19 cellular contexts compared by ENCODE assay signal in genomic region chrX:15566244-15566643, GRCh38. TPM values are rescaled to one million over a fixed set of nuclear protein-coding genes. Genes with fewer than 3 reads are reported as not detected.
DNase-seq lines count a peak whose midpoint lies in the region; ATAC-seq, FAIRE-seq and TF ChIP-seq lines count a peak whose summit lies in the region.
"Had no signal": no experiment of that assay in that cellular context is flagged by ENCODE, and none has a peak within 500 bp of the region (broad histone marks: within the 10 kb centered on the region; RNA-seq: fewer than 3 reads in every experiment).

No MANE protein-coding gene starts in this region.

- H3K4me1 ChIP-seq in breast epithelium (no peaks in the 10 kb centered on the region), endothelial cell of umbilical vein (ENCODE audit: control insufficient read depth, extremely low read depth, insufficient read depth, low read length) (peaks cover 24% of the 10 kb centered on the region)
- H3K4me1 ChIP-seq: suprapubic skin had no signal

- H3K9ac ChIP-seq in endothelial cell of umbilical vein (replicated peaks; ENCODE audit: extremely low read depth, insufficient read depth, low read length) = no peak overlapping the region

- in situ Hi-C loops in GM13976 (cut with MboI; ENCODE audit: low sequenced_read_pairs, unreplicated experiment) = no loop called here

- CTCF ChIA-PET in MCF 10A (lab: Yijun Ruan, JAX) (interaction anchor here (0.6 to 8.1 kb wide), 8 partner anchors 11 to 217 kb away, joined by 3 to 119 read pairs (median 12); partner anchors contain the start of genes BMX and PIR), endothelial cell of umbilical vein (lab: Charles Lee) (interaction anchor here (1.7 kb wide), 1 partner anchor 92 kb away, joined by 4 read pairs; no protein-coding TSS in a partner anchor)

- H3K27ac Mint-ChIP-seq in MCF 10A (ENCODE audit: low read depth, unreplicated experiment) = no peak overlapping the region
- no peak overlapping the region for H3K27ac Mint-ChIP-seq in type B pancreatic cell
- H3K27ac Mint-ChIP-seq: naive B cell, T-helper 17 cell had no signal

- H3K27me3 Mint-ChIP-seq in MCF 10A (ENCODE audit: insufficient read depth, unreplicated experiment) (peaks cover 69% of the 10 kb centered on the region), type B pancreatic cell (peaks cover 4% of the 10 kb centered on the region)

- peak; percentile 60; the same call in 2 of the 3 replicates for ATAC-seq in SK-N-SH treated with all-trans-retinoic acid at 6 μM for 48 hours
- no peak for ATAC-seq in GM21367 (IDR thresholded peaks at IDR 0.05; ENCODE audit: unreplicated experiment)
- ATAC-seq in omental fat pad (ENCODE audit: low FRiP score) = no peak
- ATAC-seq: esophagus mucosa, heart right ventricle, T-helper 17 cell had no signal

- no peaks in the 10 kb centered on the region for H3K9me1 ChIP-seq in endothelial cell of umbilical vein (replicated peaks; ENCODE audit: control insufficient read depth, extremely low read depth, insufficient read depth, low read length)

- H3K27ac ChIP-seq in breast epithelium = no peak overlapping the region
- H3K27ac ChIP-seq in endothelial cell of umbilical vein (ENCODE audit: insufficient read depth, low read depth, low read length) = no peak overlapping the region
- H3K27ac ChIP-seq: heart right ventricle, suprapubic skin had no signal

- no peaks in the 10 kb centered on the region for H4K20me1 ChIP-seq in endothelial cell of umbilical vein (replicated peaks; ENCODE audit: control insufficient read depth, extremely low read depth, insufficient read depth, low read length)

- dilution Hi-C loops in endothelial cell of umbilical vein (cut with MboI; ENCODE audit: extremely low pct_ligation_motif_present, low sequenced_read_pairs) = no loop called here

- H3K9me3 ChIP-seq in breast epithelium (no peaks in the 10 kb centered on the region), endothelial cell of umbilical vein (replicated peaks; ENCODE audit: control insufficient read depth, insufficient read depth, low read length) (no peaks in the 10 kb centered on the region)
- H3K9me3 ChIP-seq: heart right ventricle, suprapubic skin had no signal

- BruUV-seq in MCF 10A (replicated peaks; lab: Mats Ljungman, UMichigan) (no TSS peak), endothelial cell of umbilical vein (replicated peaks; lab: Mats Ljungman, UMichigan) (no TSS peak)

- no peak overlapping the region for H3K4me3 Mint-ChIP-seq in MCF 10A (ENCODE audit: unreplicated experiment)
- no peak overlapping the region for H3K4me3 Mint-ChIP-seq in type B pancreatic cell
- H3K4me3 Mint-ChIP-seq: naive B cell, T-helper 17 cell had no signal

- peak; percentile 17 for DNase-seq in MCF 10A (ENCODE audit: unreplicated experiment)
- no peak for DNase-seq in breast epithelium (ENCODE audit: low spot score in 2 of 2)
- DNase-seq in endothelial cell of umbilical vein (ENCODE audit: low read depth, low spot score) = peak; percentile 46
- DNase-seq in type B pancreatic cell (ENCODE audit: extremely low spot score, unreplicated experiment) = no peak
- DNase-seq in GM13976 (ENCODE audit: low spot score) = no peak
- no peak for DNase-seq in omental fat pad (ENCODE audit: low spot score)
- DNase-seq: EL; heart right ventricle; naive B cell; NCI-H146; Right ventricle myocardium superior; small intestine; stimulated activated CD4-positive, alpha-beta T cell treated with anti-CD3 and anti-CD28 coated beads, Interleukin-4, amount 100 ng/mL, for 4 hours; stimulated activated CD8-positive, alpha-beta memory T cell treated with anti-CD3 and anti-CD28 coated beads, Interleukin-4, amount 100 ng/mL, for 48 hours; T-helper 17 cell had no signal

- no peaks in the 10 kb centered on the region for H3K79me2 ChIP-seq in endothelial cell of umbilical vein (ENCODE audit: control insufficient read depth, insufficient read depth, low read length)

- H3K9me3 Mint-ChIP-seq in MCF 10A (ENCODE audit: unreplicated experiment) (no peaks in the 10 kb centered on the region), type B pancreatic cell (no peaks in the 10 kb centered on the region)
- H3K9me3 Mint-ChIP-seq: naive B cell had no signal

- TF ChIP-seq POLR2A in breast epithelium (IDR thresholded peaks at IDR 0.05) (no peak), endothelial cell of umbilical vein (IDR thresholded peaks at IDR 0.05; ENCODE audit: low read depth, low read length) (no peak)

- POLR2A ChIA-PET in MCF 10A (lab: Yijun Ruan, JAX) (interaction anchor here (0.7 to 1.7 kb wide), 3 partner anchors 54 to 74 kb away, joined by 3 to 4 read pairs (median 4); no protein-coding TSS in a partner anchor), endothelial cell of umbilical vein (lab: Charles Lee) (no interaction called here)

- TF ChIP-seq CTCF in MCF 10A (IDR thresholded peaks at IDR 0.05; ENCODE audit: unreplicated experiment) (no peak), breast epithelium (IDR thresholded peaks at IDR 0.05) (no peak), endothelial cell of umbilical vein (IDR thresholded peaks at IDR 0.05; ENCODE audit: extremely low read depth in 1 of 2, insufficient read depth in 1 of 2, low read depth in 1 of 2, low read length in 2 of 2) (peak; percentile 4 to 6), type B pancreatic cell (conservative IDR thresholded peaks at IDR 0.05) (peak; percentile 44), GM13976 (IDR thresholded peaks at IDR 0.05; ENCODE audit: borderline replicate concordance, control extremely low read depth, extremely low read depth, insufficient read depth, missing control alignments) (no peak), omental fat pad (IDR thresholded peaks at IDR 0.05) (no peak)

- no peak overlapping the region for H2AFZ ChIP-seq in endothelial cell of umbilical vein (ENCODE audit: low read depth, low read length)

- no peak overlapping the region for H3K4me3 ChIP-seq in breast epithelium
- no peak overlapping the region for H3K4me3 ChIP-seq in endothelial cell of umbilical vein (replicated peaks in 1 of 3; ENCODE audit: insufficient read depth in 1 of 3, low read depth in 1 of 3, low read length in 3 of 3)
- H3K4me3 ChIP-seq: heart right ventricle, suprapubic skin had no signal

- no peak overlapping the region for H3K4me2 ChIP-seq in endothelial cell of umbilical vein (ENCODE audit: insufficient read depth, low read length)

- no peak for FAIRE-seq in endothelial cell of umbilical vein (lab: Jason Lieb, UNC)
- FAIRE-seq: small intestine had no signal

- H3K36me3 Mint-ChIP-seq in MCF 10A (ENCODE audit: insufficient read depth, unreplicated experiment) (no peaks in the 10 kb centered on the region), type B pancreatic cell (no peaks in the 10 kb centered on the region)
- H3K36me3 Mint-ChIP-seq: naive B cell had no signal

- no peaks in the 10 kb centered on the region for H3K4me1 Mint-ChIP-seq in MCF 10A (ENCODE audit: insufficient read depth, unreplicated experiment)
- peaks cover 28% of the 10 kb centered on the region for H3K4me1 Mint-ChIP-seq in type B pancreatic cell (ENCODE audit: unreplicated experiment)
- H3K4me1 Mint-ChIP-seq: naive B cell had no signal

- H3K27me3 ChIP-seq in breast epithelium (peaks cover 0 to 49% of the 10 kb centered on the region in 2 donors), endothelial cell of umbilical vein (ENCODE audit: control insufficient read depth in 2 of 2, insufficient read depth in 2 of 2, low read length in 2 of 2) (no peaks in the 10 kb centered on the region)
- H3K27me3 ChIP-seq: suprapubic skin had no signal

- intact Hi-C loops in MCF 10A (cut with micrococcal nuclease) (no loop called here), breast epithelium (cut with DNase I; ENCODE audit: low total_unique reads) (no loop called here), endothelial cell of umbilical vein (cut with micrococcal nuclease) (no loop called here)

- H3K36me3 ChIP-seq in breast epithelium = no peaks in the 10 kb centered on the region
- H3K36me3 ChIP-seq in endothelial cell of umbilical vein (ENCODE audit: control insufficient read depth in 2 of 2, extremely low read depth in 1 of 2, insufficient read depth in 2 of 2, low read length in 2 of 2) = no peaks in the 10 kb centered on the region
- H3K36me3 ChIP-seq: suprapubic skin had no signal

TF ChIP-seq in SK-N-SH treated with all-trans-retinoic acid at 6 μM for 48 hours, 23 proteins besides CTCF, POLR2A, EP300 and RAD21 (continues in another document):
- no peak for TF ChIP-seq ZFP3 (CRISPR knock-in tag; IDR thresholded peaks at IDR 0.05)

TF ChIP-seq in endothelial cell of umbilical vein, 7 proteins besides CTCF, POLR2A, EP300 and RAD21:
- no peak for TF ChIP-seq GATA2 (IDR thresholded peaks at IDR 0.05; ENCODE audit: insufficient read depth, insufficient read length, low read depth, low read length)
- no peak for TF ChIP-seq POLR2AphosphoS5 (IDR thresholded peaks at IDR 0.05; ENCODE audit: insufficient read depth, low read depth, low read length)
- no peak for TF ChIP-seq MYC (IDR thresholded peaks at IDR 0.05; ENCODE audit: low read depth, low read length)
- TF ChIP-seq MAX (IDR thresholded peaks at IDR 0.05; ENCODE audit: insufficient read depth, insufficient read length) = no peak
- no peak for TF ChIP-seq FOS (IDR thresholded peaks at IDR 0.05; ENCODE audit: borderline replicate concordance, insufficient read depth, low read length)
- no peak for TF ChIP-seq JUN (IDR thresholded peaks at IDR 0.05; ENCODE audit: borderline replicate concordance, insufficient read depth, insufficient read length, low read depth)
- TF ChIP-seq EZH2 (IDR thresholded peaks at IDR 0.05; ENCODE audit: borderline replicate concordance, low read depth, low read length, severe bottlenecking) = no peak

RNA-seq across cellular contexts. Expression of gene ACE2, which starts 34.5 kb away (rescaled TPM):
- not detected in 2 replicates for total RNA-seq in MCF 10A (2022)
- 1 to 10 TPM; 2.2 to 7.2 (median 5.6) TPM for total RNA-seq in breast epithelium
- not detected in 2 replicates for total RNA-seq in endothelial cell of umbilical vein
- polyA plus RNA-seq in endothelial cell of umbilical vein = not detected in 2 replicates
- not detected in 2 replicates for polyA plus RNA-seq in endothelial cell of umbilical vein (2011; cell fraction: cytosol; rRNA removed)
- not detected in 2 replicates for polyA plus RNA-seq in endothelial cell of umbilical vein (2011; cell fraction: nucleus; rRNA removed)
- polyA plus RNA-seq in endothelial cell of umbilical vein (2012) = not detected in 2 replicates
- not detected in 2 replicates for polyA minus RNA-seq in endothelial cell of umbilical vein
- not detected for polyA minus RNA-seq in endothelial cell of umbilical vein (2011; cell fraction: cytosol; rRNA and poly(A)+ RNA removed)
- polyA minus RNA-seq in endothelial cell of umbilical vein (2011; cell fraction: nucleus; rRNA and poly(A)+ RNA removed) = not detected in 2 replicates
- total RNA-seq in type B pancreatic cell (ENCODE audit: low replicate concordance) = 22.6 and 74.5 TPM in 2 replicates
- total RNA-seq in omental fat pad = 10 to 100 TPM in 3 of 4 donors, 1 to 10 TPM in 1; 6.2 to 76.3 (median 21.5) TPM
- total RNA-seq: T-helper 17 cell had no signal

Comparison
In these comparisons a context has a peak if more than half of its experiments do, and no peak if none do; other contexts are left out.
1. DNase-seq: peak in MCF 10A (single experiment) and endothelial cell of umbilical vein (single experiment); none in breast epithelium (0 of 2), type B pancreatic cell (single experiment), GM13976 (single experiment) and omental fat pad (single experiment).
2. CTCF ChIP-seq: peak in endothelial cell of umbilical vein (2 of 2) and type B pancreatic cell (single experiment); none in MCF 10A (single experiment), breast epithelium (0 of 3), GM13976 (single experiment) and omental fat pad (0 of 3).